8 cellular contexts compared by ENCODE assay signal in genomic region chr18:9055185-9055584, GRCh38. TPM values are rescaled to one million over a fixed set of nuclear protein-coding genes. Genes with fewer than 3 reads are reported as not detected.
DNase-seq lines count a peak whose midpoint lies in the region; ATAC-seq lines count a peak whose summit lies in the region.

No MANE protein-coding gene starts in this region.

- intact Hi-C loops in sciatic nerve (cut with DNase I) = no loop called here

- DNase-seq in DMS 273 (lab: John Stamatoyannopoulos, UW; ENCODE audit: unreplicated experiment) (peak; percentile 44), DMS 273 treated with DMSO at 0.1 percent for 48 hours (lab: John Stamatoyannopoulos, UW) (no peak), NAMALWA (ENCODE audit: low spot score) (peak; percentile 15), dermis blood vessel endothelial cell (peak; percentile 83), sciatic nerve (ENCODE audit: low spot score) (no peak), NCI-H2107 (lab: John Stamatoyannopoulos, UW) (no peak), occipital lobe (lab: John Stamatoyannopoulos, UW) (no peak)
- no peak for DNase-seq in activated naive CD4-positive, alpha-beta T cell treated with Interleukin-2 at 50 U/mL for 16 hours

- ATAC-seq in sciatic nerve = peak; percentile 75

RNA-seq across cellular contexts. Expression of gene NDUFV2, which starts 47.3 kb away (rescaled TPM):
- total RNA-seq in dermis blood vessel endothelial cell (93.9 and 170 TPM in 2 replicates), sciatic nerve (87.7 TPM), occipital lobe (95.1 TPM)

Comparison
In these comparisons a context has a peak if more than half of its experiments do, and no peak if none do; other contexts are left out.
1. DNase-seq: peak in DMS 273 (single experiment), NAMALWA (single experiment) and dermis blood vessel endothelial cell (single experiment); none in DMS 273 treated with DMSO at 0.1 percent for 48 hours (single experiment), sciatic nerve (single experiment), activated naive CD4-positive, alpha-beta T cell treated with Interleukin-2 at 50 U/mL for 16 hours (single experiment), NCI-H2107 (single experiment) and occipital lobe (single experiment).